In the genomic region with DNA sequence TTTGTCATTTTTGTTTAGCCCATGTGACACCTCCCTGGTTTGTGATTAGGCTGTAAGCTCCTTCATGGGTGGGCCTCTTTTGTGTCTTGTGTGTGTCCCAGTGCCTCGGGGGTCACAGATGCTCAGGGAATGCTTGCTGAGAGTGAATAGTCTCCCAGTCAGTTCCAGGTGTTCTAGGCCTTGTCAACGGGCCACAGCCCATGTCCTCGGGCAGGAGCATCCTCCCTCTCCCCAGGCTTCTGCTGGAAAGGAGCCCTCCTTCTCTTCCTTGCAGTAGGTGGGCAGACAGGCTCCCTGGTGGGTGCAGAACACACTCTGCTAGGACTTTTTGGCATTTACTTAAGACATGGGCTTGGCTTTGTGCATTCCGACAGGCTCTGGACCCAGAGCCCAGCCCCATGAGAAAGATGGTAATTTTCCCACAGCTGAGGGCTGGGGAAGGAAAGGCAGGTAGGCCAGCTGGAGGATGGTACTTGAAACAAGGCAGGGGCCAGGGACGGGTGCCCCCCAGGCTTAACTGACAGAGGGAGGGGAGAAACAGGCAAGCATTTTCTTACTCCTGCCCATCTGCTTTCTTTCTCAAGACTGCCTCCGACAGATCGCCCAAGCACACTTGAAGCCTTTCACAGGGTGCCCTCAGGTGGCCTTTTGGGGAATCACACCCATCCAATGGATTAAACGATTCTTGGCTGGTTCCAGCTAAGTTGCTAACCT, we compare ENCODE assay signal across 8 cellular contexts. TPM values are rescaled to one million over a fixed set of nuclear protein-coding genes. Genes with fewer than 3 reads are reported as not detected.
DNase-seq lines count a peak whose midpoint lies in the region; ATAC-seq and TF ChIP-seq lines count a peak whose summit lies in the region.

No MANE protein-coding gene starts in this region.

- H3K4me1 Mint-ChIP-seq in memory B cell: peaks cover 9% of the 10 kb centered on the region

- H3K4me3 ChIP-seq in dorsolateral prefrontal cortex: no peak overlapping the region

- DNase-seq in CD1c-positive myeloid dendritic cell (ENCODE audit: extremely low spot score) (peak; percentile 76), NCI-H774 (lab: John Stamatoyannopoulos, UW) (peak; percentile 18), dorsolateral prefrontal cortex (peak; percentile 51 to 85 (median 75)), memory B cell (ENCODE audit: low spot score in 2 of 2) (peak; percentile 65 to 71)
- DNase-seq in activated CD4-positive, alpha-beta T cell treated with anti-CD3 and anti-CD28 coated beads, Interleukin-2, amount 50 U/mL, for 4 hours: peak; percentile 71 to 75
- peak; percentile 60 for DNase-seq in stimulated activated CD8-positive, alpha-beta memory T cell treated with anti-CD3 and anti-CD28 coated beads, Interleukin-15, amount 100 ng/mL, for 1 hour (ENCODE audit: low read depth)

- no peaks in the 10 kb centered on the region for H3K9me3 Mint-ChIP-seq in memory B cell

- no peaks in the 10 kb centered on the region for H3K27me3 Mint-ChIP-seq in memory B cell

- no peak overlapping the region for H3K4me3 Mint-ChIP-seq in memory B cell

- no peak overlapping the region for H3K27ac Mint-ChIP-seq in memory B cell

- peak overlapping the region in 38 of 59 donors; percentile 2 to 75 (median 46) for H3K27ac ChIP-seq in dorsolateral prefrontal cortex

- peaks cover 2% of the 10 kb centered on the region for H3K36me3 Mint-ChIP-seq in memory B cell

- intact Hi-C loops in dorsolateral prefrontal cortex (cut with DNase I): loop anchor here (2.0 to 5.0 kb wide), 2 partner anchors 165 to 167 kb away; no protein-coding TSS in a partner anchor

- peak; percentile 57 for ATAC-seq in HG02798 (IDR thresholded peaks at IDR 0.05; ENCODE audit: poor library complexity, unreplicated experiment)
- ATAC-seq in memory B cell (ENCODE audit: low read depth): peak; percentile 84
- no peak for ATAC-seq in GM21515 (IDR thresholded peaks at IDR 0.05; ENCODE audit: unreplicated experiment)

- TF ChIP-seq CTCF in dorsolateral prefrontal cortex (IDR thresholded peaks at IDR 0.05 in 54 of 56, conservative IDR thresholded peaks at IDR 0.05 in 2 of 56; ENCODE audit: low read depth in 1 of 56, partially characterized antibody in 56 of 56): peak; percentile 55 to 89 (median 82)

- H3K27me3 ChIP-seq in dorsolateral prefrontal cortex: no peaks in the 10 kb centered on the region

RNA-seq across cellular contexts. Expression of gene CPLANE2, which starts 7.1 kb away (rescaled TPM):
- 10 to 100 TPM in 117 of 120 experiments, 1 to 10 TPM in 3; 8.3 to 46.2 (median 18.1) TPM for total RNA-seq in dorsolateral prefrontal cortex

RNA-seq across cellular contexts. Expression of gene ARHGEF19, which starts 31.6 kb away (rescaled TPM):
- 1 to 10 TPM in 92 of 120 experiments, under 1 TPM in 28; 0.25 to 6.1 (median 1.6) TPM for total RNA-seq in dorsolateral prefrontal cortex

Comparison
In these comparisons a context has a peak if more than half of its experiments do, and no peak if none do; other contexts are left out.
1. DNase-seq: peak in every context shown above with its lines; median percentile 76 in CD1c-positive myeloid dendritic cell; 75 in dorsolateral prefrontal cortex; 73 in activated CD4-positive, alpha-beta T cell treated with anti-CD3 and anti-CD28 coated beads, Interleukin-2, amount 50 U/mL, for 4 hours; 68 in memory B cell; 60 in stimulated activated CD8-positive, alpha-beta memory T cell treated with anti-CD3 and anti-CD28 coated beads, Interleukin-15, amount 100 ng/mL, for 1 hour; 18 in NCI-H774.